In genomic region chr17:2191227-2191626, GRCh38 we compare ENCODE assay signal across 19 cellular contexts.
DNase-seq lines count a peak whose midpoint lies in the region; ATAC-seq and TF ChIP-seq lines count a peak whose summit lies in the region.
"Had no signal": no experiment of that assay in that cellular context is flagged by ENCODE, and none has a peak within 500 bp of the region (broad histone marks: within the 10 kb centered on the region; RNA-seq: fewer than 3 reads in every experiment).

No MANE protein-coding gene starts in this region.

- no peaks in the 10 kb centered on the region for H3K79me2 ChIP-seq in osteoblast (ENCODE audit: insufficient read depth, low read length)

- H2BK120ac ChIP-seq in IMR-90 (ENCODE audit: low read depth, low read length): peak overlapping the region; percentile 84

- in situ Hi-C loops in IMR-90 (cut with MboI; ENCODE audit: low sequenced_read_pairs): no loop called here

- intact Hi-C loops in IMR-90 (cut with micrococcal nuclease): no loop called here

- H3K14ac ChIP-seq in IMR-90 (replicated peaks; ENCODE audit: low read depth, low read length): peak overlapping the region; percentile 61

- TF ChIP-seq EP300 in gastroesophageal sphincter (IDR thresholded peaks at IDR 0.05): no peak
- TF ChIP-seq EP300 in tibial nerve (IDR thresholded peaks at IDR 0.05): no peak

- H2AK5ac ChIP-seq in IMR-90 (ENCODE audit: low read depth, low read length): peak overlapping the region; percentile 98

- no peak overlapping the region for H4K5ac ChIP-seq in IMR-90 (ENCODE audit: low read depth, low read length)

- TF ChIP-seq POLR2A in IMR-90 (IDR thresholded peaks at IDR 0.05; ENCODE audit: low read depth, low read length) (no peak), gastroesophageal sphincter (IDR thresholded peaks at IDR 0.05) (no peak), tibial nerve (IDR thresholded peaks at IDR 0.05) (no peak)

- H3K9me3 ChIP-seq in BLaER1 (no peaks in the 10 kb centered on the region), IMR-90 (ENCODE audit: control insufficient read depth, insufficient read depth, low read length) (no peaks in the 10 kb centered on the region), gastroesophageal sphincter (no peaks in the 10 kb centered on the region), osteoblast (ENCODE audit: low read depth, low read length) (no peaks in the 10 kb centered on the region), tibial nerve (no peaks in the 10 kb centered on the region)
- H3K9me3 ChIP-seq: ovary, vagina had no signal

- BruUV-seq in IMR-90 (replicated peaks; lab: Mats Ljungman, UMichigan): no TSS peak

- peaks cover 65% of the 10 kb centered on the region for H3K4me1 ChIP-seq in BLaER1
- peaks cover 16% of the 10 kb centered on the region for H3K4me1 ChIP-seq in IMR-90 (ENCODE audit: control insufficient read depth, insufficient read depth, low read length)
- peaks cover 0 to 43% (median 17%) of the 10 kb centered on the region in 3 donors for H3K4me1 ChIP-seq in gastroesophageal sphincter
- H3K4me1 ChIP-seq in osteoblast (ENCODE audit: insufficient read depth, low read length): peaks cover 34% of the 10 kb centered on the region
- H3K4me1 ChIP-seq in tibial nerve: peaks cover 0 to 41% (median 13%) of the 10 kb centered on the region in 4 donors

- DNase-seq in IMR-90 (no peak), osteoblast (ENCODE audit: insufficient read length, low spot score, missing footprints) (no peak), SKM-1 treated with dmso at 0.1 percent for 144 hours (lab: John Stamatoyannopoulos, UW; ENCODE audit: unreplicated experiment) (no peak), NCI-H2029 treated with DMSO at 0.1 percent for 48 hours (lab: John Stamatoyannopoulos, UW) (no peak), tibial nerve (ENCODE audit: low spot score in 2 of 2) (no peak)
- DNase-seq: activated CD4-positive, alpha-beta T cell treated with anti-CD3 and anti-CD28 coated beads for 36 hours; CD4-positive, alpha-beta T cell; DMS153; erythroblast; H9; NCI-H1694; NCI-H2227 treated with DMSO at 0.1 percent for 48 hours; stimulated activated CD4-positive, alpha-beta T cell treated with anti-CD3 and anti-CD28 coated beads, Interleukin-2, amount 100 ng/mL, for 48 hours had no signal

- H4K8ac ChIP-seq in IMR-90 (ENCODE audit: low read depth in 2 of 2, low read length in 2 of 2): peak overlapping the region; percentile 50 to 72; a peak in 2 of 4 replicates

- H2AFZ ChIP-seq in IMR-90 (replicated peaks; ENCODE audit: low read length, poor library complexity) (no peak overlapping the region), osteoblast (ENCODE audit: low read length) (no peak overlapping the region)

- no peak overlapping the region for H2BK5ac ChIP-seq in IMR-90 (ENCODE audit: low read depth, low read length, poor library complexity, severe bottlenecking)

- H3K9ac ChIP-seq in BLaER1 (no peak overlapping the region), IMR-90 (ENCODE audit: low read depth, low read length) (no peak overlapping the region)

- no peak for TF ChIP-seq RAD21 in IMR-90 (IDR thresholded peaks at IDR 0.05; ENCODE audit: low read length)

- H3K27me3 ChIP-seq in BLaER1 (no peaks in the 10 kb centered on the region), IMR-90 (ENCODE audit: control insufficient read depth, insufficient read depth, low read length) (no peaks in the 10 kb centered on the region), gastroesophageal sphincter (no peaks in the 10 kb centered on the region), osteoblast (ENCODE audit: insufficient read depth, low read length) (no peaks in the 10 kb centered on the region), tibial nerve (no peaks in the 10 kb centered on the region)
- H3K27me3 ChIP-seq: ovary, vagina had no signal

- no peaks in the 10 kb centered on the region for H4K20me1 ChIP-seq in BLaER1
- H4K20me1 ChIP-seq in IMR-90 (ENCODE audit: insufficient read depth, low read length): no peaks in the 10 kb centered on the region
- no peaks in the 10 kb centered on the region for H4K20me1 ChIP-seq in osteoblast (ENCODE audit: insufficient read depth, low read length)

- dilution Hi-C loops in IMR-90 (cut with HindIII; ENCODE audit: low sequenced_read_pairs, unreplicated experiment): no loop called here

- POLR2A ChIA-PET in IMR-90 (lab: Charles Lee; ENCODE audit: unreplicated experiment): no interaction called here

- TF ChIP-seq CTCF in IMR-90 (conservative IDR thresholded peaks at IDR 0.05; ENCODE audit: low read depth, low read length) (no peak), gastroesophageal sphincter (IDR thresholded peaks at IDR 0.05) (no peak), osteoblast (IDR thresholded peaks at IDR 0.05; ENCODE audit: extremely low read depth, low read depth, low read length) (no peak), tibial nerve (IDR thresholded peaks at IDR 0.05) (no peak)

- H3K18ac ChIP-seq in IMR-90 (ENCODE audit: low read depth, low read length): peak overlapping the region; percentile 18; the same call in 1 of the 2 replicates

- peak overlapping the region; percentile 14; the same call in 1 of the 2 replicates for H3K23ac ChIP-seq in IMR-90 (ENCODE audit: low read depth, low read length)

- no peak overlapping the region for H3K4me3 ChIP-seq in BLaER1
- no peak overlapping the region for H3K4me3 ChIP-seq in IMR-90 (ENCODE audit: insufficient read depth, low read depth, low read length)
- H3K4me3 ChIP-seq in gastroesophageal sphincter: no peak overlapping the region
- no peak overlapping the region for H3K4me3 ChIP-seq in osteoblast (ENCODE audit: insufficient read depth, low read length)
- H3K4me3 ChIP-seq in tibial nerve: no peak overlapping the region
- H3K4me3 ChIP-seq: ovary, vagina had no signal

- H2BK20ac ChIP-seq in IMR-90 (ENCODE audit: low read depth, low read length): peak overlapping the region; percentile 57; the same call in 1 of the 2 replicates

- H3K4ac ChIP-seq in IMR-90 (ENCODE audit: low read depth, low read length): peak overlapping the region; percentile 88

- H3K56ac ChIP-seq in IMR-90 (ENCODE audit: extremely low read depth, insufficient read depth, low read length): no peak overlapping the region

- H3K4me2 ChIP-seq in BLaER1 (peak overlapping the region; percentile 81), IMR-90 (ENCODE audit: low read depth, low read length) (no peak overlapping the region), osteoblast (ENCODE audit: insufficient read depth, low read length) (no peak overlapping the region)

- H2BK15ac ChIP-seq in IMR-90 (ENCODE audit: low read depth, low read length): peak overlapping the region; percentile 96

- CTCF ChIA-PET in IMR-90 (lab: Yijun Ruan, JAX): interaction anchor here (1.9 kb wide), 1 partner anchor 29 kb away, joined by 4 read pairs; no protein-coding TSS in a partner anchor

- WGBS in IMR-90 (ENCODE audit: extremely low coverage in 2 of 2, insufficient read length in 1 of 2), 2 experiments: 96% methylated on average over 4 of the region's 6 CpGs; no CpG with 5 or more reads in 1 of the 2 experiments
- 84% methylated on average over 4 of the region's 6 CpGs; no CpG with 5 or more reads in 1 of the 2 donors for WGBS in gastroesophageal sphincter (ENCODE audit: low coverage in 1 of 2), 2 donors
- 78 to 81% methylated on average over 6 of the region's 6 CpGs for WGBS in tibial nerve, 2 donors

- no peak overlapping the region for H2AK9ac ChIP-seq in IMR-90 (replicated peaks; ENCODE audit: low read depth, low read length, poor library complexity)

- peaks cover 43 to 84% of the 10 kb centered on the region in 2 experiments for H3K79me1 ChIP-seq in IMR-90 (ENCODE audit: low read depth in 1 of 2, low read length in 2 of 2)

- ATAC-seq in IMR-90 (ENCODE audit: low read depth) (no peak), gastroesophageal sphincter (peak; percentile 16), GM21381 (IDR thresholded peaks at IDR 0.05; ENCODE audit: unreplicated experiment) (no peak)
- ATAC-seq: activated CD4-positive, alpha-beta T cell treated with anti-CD3 and anti-CD28 coated beads for 36 hours; activated T-helper 17 cell treated with anti-CD3 and anti-CD28 coated beads, Interleukin-2, amount 50 U/mL, for 72 hours had no signal

- H3K36me3 ChIP-seq in BLaER1: peaks cover 74% of the 10 kb centered on the region
- H3K36me3 ChIP-seq in IMR-90 (ENCODE audit: control insufficient read depth, insufficient read depth, low read length): peaks cover 21% of the 10 kb centered on the region; the same call in 1 of the 2 replicates
- peaks cover 0 to 46% of the 10 kb centered on the region in 2 donors for H3K36me3 ChIP-seq in gastroesophageal sphincter
- H3K36me3 ChIP-seq in osteoblast (ENCODE audit: insufficient read depth, low read length): peaks cover 28% of the 10 kb centered on the region
- H3K36me3 ChIP-seq in tibial nerve: peaks cover 0 to 32% (median 0%) of the 10 kb centered on the region in 3 donors
- H3K36me3 ChIP-seq: ovary had no signal

- peaks cover 30% of the 10 kb centered on the region for H3K9me1 ChIP-seq in IMR-90 (ENCODE audit: insufficient read depth, low read length)

- peak overlapping the region; percentile 87; the same call in 1 of the 2 replicates for H4K91ac ChIP-seq in IMR-90 (ENCODE audit: insufficient read depth, low read depth, low read length)

- H3K27ac ChIP-seq in BLaER1: peak overlapping the region; percentile 77
- H3K27ac ChIP-seq in IMR-90 (ENCODE audit: insufficient read depth, low read length): peak overlapping the region; percentile 37; the same call in 1 of the 2 replicates
- peak overlapping the region in 3 of 4 donors; percentile 28 to 66 (median 54) for H3K27ac ChIP-seq in gastroesophageal sphincter
- H3K27ac ChIP-seq in osteoblast (ENCODE audit: low read depth, low read length): peak overlapping the region; percentile 83
- H3K27ac ChIP-seq in tibial nerve: peak overlapping the region in 1 of 4 donors; percentile 63
- H3K27ac ChIP-seq: ovary, vagina had no signal

TF ChIP-seq in IMR-90, 13 proteins besides CTCF, POLR2A, EP300 and RAD21 (continues in another document):
- TF ChIP-seq SMC3 (IDR thresholded peaks at IDR 0.05; ENCODE audit: low read depth, low read length) (no peak), CHD1 (IDR thresholded peaks at IDR 0.05; ENCODE audit: low read depth, low read length) (no peak), MXI1 (IDR thresholded peaks at IDR 0.05; ENCODE audit: borderline replicate concordance, low read depth, low read length) (no peak), FOS (IDR thresholded peaks at IDR 0.05; ENCODE audit: low read depth, low read length) (no peak), BHLHE40 (IDR thresholded peaks at IDR 0.05; ENCODE audit: low read depth, low read length) (no peak), RFX5 (IDR thresholded peaks at IDR 0.05; ENCODE audit: low read depth, low read length) (no peak)
- TF ChIP-seq, protein P1, sequence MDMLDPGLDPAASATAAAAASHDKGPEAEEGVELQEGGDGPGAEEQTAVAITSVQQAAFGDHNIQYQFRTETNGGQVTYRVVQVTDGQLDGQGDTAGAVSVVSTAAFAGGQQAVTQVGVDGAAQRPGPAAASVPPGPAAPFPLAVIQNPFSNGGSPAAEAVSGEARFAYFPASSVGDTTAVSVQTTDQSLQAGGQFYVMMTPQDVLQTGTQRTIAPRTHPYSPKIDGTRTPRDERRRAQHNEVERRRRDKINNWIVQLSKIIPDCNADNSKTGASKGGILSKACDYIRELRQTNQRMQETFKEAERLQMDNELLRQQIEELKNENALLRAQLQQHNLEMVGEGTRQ (IDR thresholded peaks at IDR 0.05; ENCODE audit: low read depth, low read length): no peak
